In the genomic region with DNA sequence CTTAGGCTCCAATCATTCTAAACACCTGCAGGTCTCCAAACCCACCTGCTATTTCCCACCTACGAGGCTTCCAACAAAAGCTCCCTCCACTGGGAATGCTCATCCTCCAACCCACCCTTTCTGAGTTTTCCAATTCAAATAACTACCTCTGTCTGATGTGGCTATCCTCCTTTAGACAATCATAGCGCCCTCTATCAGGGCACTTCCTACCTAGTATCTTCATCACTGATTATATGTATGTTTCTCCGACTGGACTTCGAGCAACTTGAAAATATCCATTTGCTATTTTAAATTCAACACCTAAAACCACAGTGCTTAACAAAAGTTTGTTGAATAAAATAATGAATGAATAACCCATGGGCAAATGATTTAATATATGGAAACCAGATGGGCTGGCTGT, we compare ENCODE assay signal across 1 cellular context.
TF ChIP-seq lines count a peak whose summit lies in the region.

No MANE protein-coding gene starts in this region.

TF ChIP-seq in HCT116, 20 proteins besides CTCF, POLR2A, EP300 and RAD21 (continued from another document):
- TF ChIP-seq, protein P1, sequence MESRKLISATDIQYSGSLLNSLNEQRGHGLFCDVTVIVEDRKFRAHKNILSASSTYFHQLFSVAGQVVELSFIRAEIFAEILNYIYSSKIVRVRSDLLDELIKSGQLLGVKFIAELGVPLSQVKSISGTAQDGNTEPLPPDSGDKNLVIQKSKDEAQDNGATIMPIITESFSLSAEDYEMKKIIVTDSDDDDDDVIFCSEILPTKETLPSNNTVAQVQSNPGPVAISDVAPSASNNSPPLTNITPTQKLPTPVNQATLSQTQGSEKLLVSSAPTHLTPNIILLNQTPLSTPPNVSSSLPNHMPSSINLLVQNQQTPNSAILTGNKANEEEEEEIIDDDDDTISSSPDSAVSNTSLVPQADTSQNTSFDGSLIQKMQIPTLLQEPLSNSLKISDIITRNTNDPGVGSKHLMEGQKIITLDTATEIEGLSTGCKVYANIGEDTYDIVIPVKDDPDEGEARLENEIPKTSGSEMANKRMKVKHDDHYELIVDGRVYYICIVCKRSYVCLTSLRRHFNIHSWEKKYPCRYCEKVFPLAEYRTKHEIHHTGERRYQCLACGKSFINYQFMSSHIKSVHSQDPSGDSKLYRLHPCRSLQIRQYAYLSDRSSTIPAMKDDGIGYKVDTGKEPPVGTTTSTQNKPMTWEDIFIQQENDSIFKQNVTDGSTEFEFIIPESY (IDR thresholded peaks at IDR 0.05; ENCODE audit: extremely low read depth, insufficient replicate concordance, low read length), result no peak
- TF ChIP-seq SRF (IDR thresholded peaks at IDR 0.05; ENCODE audit: low read depth) (no peak), SP1 (IDR thresholded peaks at IDR 0.05; ENCODE audit: low read depth) (no peak), ZNF274 (IDR thresholded peaks at IDR 0.05; ENCODE audit: low read depth, low read length) (no peak), YY1 (IDR thresholded peaks at IDR 0.05; ENCODE audit: extremely low read depth, insufficient replicate concordance, low read depth, low read length) (no peak), EZH2 (IDR thresholded peaks at IDR 0.05) (no peak), EZH2phosphoT487 (IDR thresholded peaks at IDR 0.05; ENCODE audit: borderline replicate concordance) (no peak), CEBPB (IDR thresholded peaks at IDR 0.05; ENCODE audit: low read depth) (no peak), ZFX (IDR thresholded peaks at IDR 0.05) (no peak), POLR2AphosphoS5 (IDR thresholded peaks at IDR 0.05; ENCODE audit: low read depth, low read length) (no peak), JUND (IDR thresholded peaks at IDR 0.05) (no peak), FOSL1 (IDR thresholded peaks at IDR 0.05; ENCODE audit: low read depth) (no peak)
- TF ChIP-seq, protein P2, sequence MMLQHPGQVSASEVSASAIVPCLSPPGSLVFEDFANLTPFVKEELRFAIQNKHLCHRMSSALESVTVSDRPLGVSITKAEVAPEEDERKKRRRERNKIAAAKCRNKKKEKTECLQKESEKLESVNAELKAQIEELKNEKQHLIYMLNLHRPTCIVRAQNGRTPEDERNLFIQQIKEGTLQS (IDR thresholded peaks at IDR 0.05), result no peak
